1 cellular context compared by ENCODE assay signal in genomic region chr3:112127522-112128494, GRCh38.
TF ChIP-seq lines count a peak whose summit lies in the region.

No MANE protein-coding gene starts in this region.

TF ChIP-seq in GM12878, 131 proteins besides CTCF, POLR2A, EP300 and RAD21 (continues in another document):
- TF ChIP-seq MAX (IDR thresholded peaks at IDR 0.05; ENCODE audit: low read depth, low read length) (no peak), LARP7 (IDR thresholded peaks at IDR 0.05) (0 out of 2 replicates have a peak, but pooled peaks have one; percentile 13), NBN (IDR thresholded peaks at IDR 0.05) (peak; percentile 44; the same call in 1 of the 2 replicates), ZBTB40 (IDR thresholded peaks at IDR 0.05; ENCODE audit: borderline replicate concordance) (no peak), IKZF2 (IDR thresholded peaks at IDR 0.05) (peak; percentile 82 to 87), RAD51 (IDR thresholded peaks at IDR 0.05) (no peak), CHD4 (IDR thresholded peaks at IDR 0.05) (no peak), STAT1 (conservative IDR thresholded peaks at IDR 0.05) (no peak), MLLT1 (IDR thresholded peaks at IDR 0.05) (peak; percentile 96), CEBPZ (IDR thresholded peaks at IDR 0.05; ENCODE audit: low read depth, low read length) (no peak), HDGF (IDR thresholded peaks at IDR 0.05) (no peak), ATF7 (IDR thresholded peaks at IDR 0.05; ENCODE audit: low read depth) (0 out of 2 replicates have a peak, but pooled peaks have one; percentile 27), ZNF207 (IDR thresholded peaks at IDR 0.05; ENCODE audit: borderline replicate concordance) (no peak), CBX5 (IDR thresholded peaks at IDR 0.05; ENCODE audit: low read depth) (no peak), RUNX3 (IDR thresholded peaks at IDR 0.05; ENCODE audit: low read length) (no peak), RB1 (IDR thresholded peaks at IDR 0.05; ENCODE audit: borderline replicate concordance) (no peak), KLF5 (IDR thresholded peaks at IDR 0.05; ENCODE audit: partially characterized antibody) (no peak), BCL11A (IDR thresholded peaks at IDR 0.05; ENCODE audit: low read depth, low read length) (no peak), ZSCAN29 (IDR thresholded peaks at IDR 0.05) (no peak), YBX1 (IDR thresholded peaks at IDR 0.05) (no peak), NFIC (IDR thresholded peaks at IDR 0.05; ENCODE audit: low read depth, low read length) (no peak), PAX8 (IDR thresholded peaks at IDR 0.05) (no peak), TARDBP (IDR thresholded peaks at IDR 0.05; ENCODE audit: borderline replicate concordance) (no peak), POLR2AphosphoS2 (IDR thresholded peaks at IDR 0.05; ENCODE audit: low read depth, low read length) (peak; percentile 82; the same call in 1 of the 2 replicates), IRF4 (IDR thresholded peaks at IDR 0.05; ENCODE audit: low read depth, low read length) (no peak), TCF12 (IDR thresholded peaks at IDR 0.05; ENCODE audit: low read depth, low read length) (no peak), BCLAF1 (IDR thresholded peaks at IDR 0.05) (no peak), EZH2 (IDR thresholded peaks at IDR 0.05; ENCODE audit: borderline replicate concordance, control insufficient read depth, low read depth, low read length) (no peak), WRNIP1 (IDR thresholded peaks at IDR 0.05; ENCODE audit: borderline replicate concordance, low read depth, low read length) (0 out of 2 replicates have a peak, but pooled peaks have one; percentile 33), SREBF2 (IDR thresholded peaks at IDR 0.05; ENCODE audit: low read length) (no peak), ATF3 (IDR thresholded peaks at IDR 0.05; ENCODE audit: borderline replicate concordance, extremely low read depth, low read depth, low read length) (no peak), JUND (IDR thresholded peaks at IDR 0.05; ENCODE audit: low read depth, low read length) (no peak), PKNOX1 (IDR thresholded peaks at IDR 0.05) (peak; percentile 60)
- TF ChIP-seq, protein P1, sequence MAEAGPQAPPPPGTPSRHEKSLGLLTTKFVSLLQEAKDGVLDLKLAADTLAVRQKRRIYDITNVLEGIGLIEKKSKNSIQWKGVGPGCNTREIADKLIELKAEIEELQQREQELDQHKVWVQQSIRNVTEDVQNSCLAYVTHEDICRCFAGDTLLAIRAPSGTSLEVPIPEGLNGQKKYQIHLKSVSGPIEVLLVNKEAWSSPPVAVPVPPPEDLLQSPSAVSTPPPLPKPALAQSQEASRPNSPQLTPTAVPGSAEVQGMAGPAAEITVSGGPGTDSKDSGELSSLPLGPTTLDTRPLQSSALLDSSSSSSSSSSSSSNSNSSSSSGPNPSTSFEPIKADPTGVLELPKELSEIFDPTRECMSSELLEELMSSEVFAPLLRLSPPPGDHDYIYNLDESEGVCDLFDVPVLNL (IDR thresholded peaks at IDR 0.05; ENCODE audit: low read depth, low read length), result no peak
- TF ChIP-seq, protein P2, sequence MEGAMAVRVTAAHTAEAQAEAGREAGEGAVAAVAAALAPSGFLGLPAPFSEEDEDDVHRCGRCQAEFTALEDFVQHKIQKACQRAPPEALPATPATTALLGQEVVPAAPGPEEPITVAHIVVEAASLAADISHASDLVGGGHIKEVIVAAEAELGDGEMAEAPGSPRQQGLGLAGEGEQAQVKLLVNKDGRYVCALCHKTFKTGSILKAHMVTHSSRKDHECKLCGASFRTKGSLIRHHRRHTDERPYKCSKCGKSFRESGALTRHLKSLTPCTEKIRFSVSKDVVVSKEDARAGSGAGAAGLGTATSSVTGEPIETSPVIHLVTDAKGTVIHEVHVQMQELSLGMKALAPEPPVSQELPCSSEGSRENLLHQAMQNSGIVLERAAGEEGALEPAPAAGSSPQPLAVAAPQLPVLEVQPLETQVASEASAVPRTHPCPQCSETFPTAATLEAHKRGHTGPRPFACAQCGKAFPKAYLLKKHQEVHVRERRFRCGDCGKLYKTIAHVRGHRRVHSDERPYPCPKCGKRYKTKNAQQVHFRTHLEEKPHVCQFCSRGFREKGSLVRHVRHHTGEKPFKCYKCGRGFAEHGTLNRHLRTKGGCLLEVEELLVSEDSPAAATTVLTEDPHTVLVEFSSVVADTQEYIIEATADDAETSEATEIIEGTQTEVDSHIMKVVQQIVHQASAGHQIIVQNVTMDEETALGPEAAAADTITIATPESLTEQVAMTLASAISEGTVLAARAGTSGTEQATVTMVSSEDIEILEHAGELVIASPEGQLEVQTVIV (IDR thresholded peaks at IDR 0.05; ENCODE audit: borderline replicate concordance, partially characterized antibody), result no peak
- TF ChIP-seq, protein P3, sequence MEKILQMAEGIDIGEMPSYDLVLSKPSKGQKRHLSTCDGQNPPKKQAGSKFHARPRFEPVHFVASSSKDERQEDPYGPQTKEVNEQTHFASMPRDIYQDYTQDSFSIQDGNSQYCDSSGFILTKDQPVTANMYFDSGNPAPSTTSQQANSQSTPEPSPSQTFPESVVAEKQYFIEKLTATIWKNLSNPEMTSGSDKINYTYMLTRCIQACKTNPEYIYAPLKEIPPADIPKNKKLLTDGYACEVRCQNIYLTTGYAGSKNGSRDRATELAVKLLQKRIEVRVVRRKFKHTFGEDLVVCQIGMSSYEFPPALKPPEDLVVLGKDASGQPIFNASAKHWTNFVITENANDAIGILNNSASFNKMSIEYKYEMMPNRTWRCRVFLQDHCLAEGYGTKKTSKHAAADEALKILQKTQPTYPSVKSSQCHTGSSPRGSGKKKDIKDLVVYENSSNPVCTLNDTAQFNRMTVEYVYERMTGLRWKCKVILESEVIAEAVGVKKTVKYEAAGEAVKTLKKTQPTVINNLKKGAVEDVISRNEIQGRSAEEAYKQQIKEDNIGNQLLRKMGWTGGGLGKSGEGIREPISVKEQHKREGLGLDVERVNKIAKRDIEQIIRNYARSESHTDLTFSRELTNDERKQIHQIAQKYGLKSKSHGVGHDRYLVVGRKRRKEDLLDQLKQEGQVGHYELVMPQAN (conservative IDR thresholded peaks at IDR 0.05), result no peak
